ENCODE assay signal across 17 cellular contexts in the genomic region with DNA sequence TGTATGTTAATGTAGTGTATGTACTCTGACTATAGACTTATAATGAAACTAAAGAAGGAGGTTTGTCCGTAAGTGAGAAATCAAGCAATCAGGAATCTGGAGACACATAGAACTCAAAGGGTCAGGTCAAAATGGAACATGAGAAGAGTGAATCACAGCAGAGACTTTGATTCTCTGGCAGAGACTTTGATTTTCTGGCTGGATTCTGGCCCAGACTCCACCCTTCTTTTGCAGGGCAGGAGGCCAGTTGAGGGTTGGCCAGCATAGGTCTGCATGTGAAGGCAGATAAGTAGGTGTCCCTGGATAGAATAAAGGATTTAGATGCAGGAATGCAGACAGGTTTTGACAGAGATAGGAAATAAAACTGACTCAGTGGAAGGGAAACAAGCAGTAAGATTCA. TPM values are rescaled to one million over a fixed set of nuclear protein-coding genes. Genes with fewer than 3 reads are reported as not detected.
DNase-seq lines count a peak whose midpoint lies in the region; ATAC-seq and TF ChIP-seq lines count a peak whose summit lies in the region.
"Had no signal": no experiment of that assay in that cellular context is flagged by ENCODE, and none has a peak within 500 bp of the region (broad histone marks: within the 10 kb centered on the region; RNA-seq: fewer than 3 reads in every experiment).

No MANE protein-coding gene starts in this region.

- H3K27ac ChIP-seq in HCT116 (ENCODE audit: low read depth, low read length), result no peak overlapping the region
- no peak overlapping the region for H3K27ac ChIP-seq in sigmoid colon
- H3K27ac ChIP-seq: C4-2B, gastroesophageal sphincter, KMS-11, PC-9 had no signal

- TF ChIP-seq CTCF in HCT116 (IDR thresholded peaks at IDR 0.05 in 2 of 3, conservative IDR thresholded peaks at IDR 0.05 in 1 of 3; ENCODE audit: borderline replicate concordance in 1 of 3, insufficient read depth in 1 of 3, low read depth in 2 of 3, low read length in 2 of 3), result no peak
- no peak for TF ChIP-seq CTCF in retinal pigment epithelial cell (conservative IDR thresholded peaks at IDR 0.05; ENCODE audit: low read depth, low read length)
- TF ChIP-seq CTCF in osteocyte (IDR thresholded peaks at IDR 0.05), result no peak
- no peak for TF ChIP-seq CTCF in sigmoid colon (IDR thresholded peaks at IDR 0.05)

- H3K27ac Mint-ChIP-seq in osteocyte (ENCODE audit: unreplicated experiment), result no peak overlapping the region
- H3K27ac Mint-ChIP-seq: activated CD4-positive, alpha-beta memory T cell treated with anti-CD3 and anti-CD28 coated beads for 36 hours; stimulated activated naive CD8-positive, alpha-beta T cell treated with anti-CD3 and anti-CD28 coated beads, Interleukin-15, amount 100 ng/mL, for 72 hours had no signal

- TF ChIP-seq EP300 in sigmoid colon (IDR thresholded peaks at IDR 0.05), result no peak

- ATAC-seq in HCT116, result peak; percentile 32
- ATAC-seq: gastroesophageal sphincter; stimulated activated naive CD8-positive, alpha-beta T cell treated with anti-CD3 and anti-CD28 coated beads, Interleukin-15, amount 100 ng/mL, for 72 hours had no signal

- BruUV-seq in HCT116 (replicated peaks; lab: Mats Ljungman, UMichigan), result no TSS peak

- no peaks in the 10 kb centered on the region for H3K27me3 Mint-ChIP-seq in osteocyte (ENCODE audit: unreplicated experiment)
- H3K27me3 Mint-ChIP-seq: activated CD4-positive, alpha-beta memory T cell treated with anti-CD3 and anti-CD28 coated beads for 36 hours; stimulated activated naive CD8-positive, alpha-beta T cell treated with anti-CD3 and anti-CD28 coated beads, Interleukin-15, amount 100 ng/mL, for 72 hours had no signal

- RAD21 ChIA-PET in HCT116 (lab: Charles Lee; ENCODE audit: low non-redundant PET in 1 of 2, low total read pairs in 2 of 2, uncharacterized antibody in 2 of 2, unreplicated experiment in 2 of 2), result no interaction called here

- H3K4me2 ChIP-seq in HCT116 (ENCODE audit: low read length), result no peak overlapping the region
- H3K4me2 ChIP-seq: KMS-11, PC-9 had no signal

- intact Hi-C loops in HCT116 (cut with micrococcal nuclease) (no loop called here), sigmoid colon (cut with DNase I) (no loop called here)

- H3K9me3 Mint-ChIP-seq in osteocyte (ENCODE audit: unreplicated experiment), result no peaks in the 10 kb centered on the region
- H3K9me3 Mint-ChIP-seq: activated CD4-positive, alpha-beta memory T cell treated with anti-CD3 and anti-CD28 coated beads for 36 hours; stimulated activated naive CD8-positive, alpha-beta T cell treated with anti-CD3 and anti-CD28 coated beads, Interleukin-15, amount 100 ng/mL, for 72 hours had no signal

- no peaks in the 10 kb centered on the region for H3K36me3 Mint-ChIP-seq in osteocyte (ENCODE audit: unreplicated experiment)
- H3K36me3 Mint-ChIP-seq: activated CD4-positive, alpha-beta memory T cell treated with anti-CD3 and anti-CD28 coated beads for 36 hours had no signal

- TF ChIP-seq POLR2A in HCT116 (IDR thresholded peaks at IDR 0.05; ENCODE audit: borderline replicate concordance, extremely low read depth, insufficient read depth, insufficient read length), result no peak
- no peak for TF ChIP-seq POLR2A in sigmoid colon (IDR thresholded peaks at IDR 0.05)

- CTCF ChIA-PET in HCT116 (lab: Charles Lee), result no interaction called here

- H4K20me1 ChIP-seq in HCT116 (ENCODE audit: insufficient read depth), result no peaks in the 10 kb centered on the region

- DNase-seq in HCT116 (ENCODE audit: low read depth, low spot score) (no peak), amniotic epithelial cell (ENCODE audit: low read depth) (peak; percentile 47), glomerular visceral epithelial cell (ENCODE audit: extremely low spot score) (peak; percentile 44), retinal pigment epithelial cell (ENCODE audit: low read depth) (peak; percentile 28), globus pallidus (ENCODE audit: low spot score) (no peak), osteocyte (ENCODE audit: extremely low spot score, unreplicated experiment) (no peak), sigmoid colon (no peak), GM03348 (ENCODE audit: low spot score) (no peak)
- DNase-seq: activated CD4-positive, alpha-beta memory T cell treated with anti-CD3 and anti-CD28 coated beads for 36 hours; activated gamma-delta T cell treated with Interleukin-2 at 50 U/mL for 16 hours; NCI-H2171; PC-9; stimulated activated naive CD8-positive, alpha-beta T cell treated with anti-CD3 and anti-CD28 coated beads, Interleukin-15, amount 100 ng/mL, for 72 hours; T1000 had no signal

- H2AFZ ChIP-seq in HCT116 (ENCODE audit: low read depth, low read length, poor library complexity, severe bottlenecking), result no peak overlapping the region
- H2AFZ ChIP-seq: PC-9 had no signal

- H3K9me2 ChIP-seq in HCT116 (ENCODE audit: insufficient read depth), result no peaks in the 10 kb centered on the region

- H3K36me3 ChIP-seq in HCT116 (ENCODE audit: control insufficient read depth in 1 of 2, insufficient read depth in 2 of 2, low read length in 2 of 2), result no peaks in the 10 kb centered on the region
- no peaks in the 10 kb centered on the region for H3K36me3 ChIP-seq in sigmoid colon
- H3K36me3 ChIP-seq: gastroesophageal sphincter had no signal

- H3K4me1 Mint-ChIP-seq in osteocyte (ENCODE audit: unreplicated experiment), result peaks cover 4% of the 10 kb centered on the region
- H3K4me1 Mint-ChIP-seq: stimulated activated naive CD8-positive, alpha-beta T cell treated with anti-CD3 and anti-CD28 coated beads, Interleukin-15, amount 100 ng/mL, for 72 hours had no signal

- POLR2A ChIA-PET in HCT116 (lab: Charles Lee), result no interaction called here

- no peaks in the 10 kb centered on the region for H3K79me2 ChIP-seq in HCT116 (ENCODE audit: insufficient read depth, low read length)

- H3K4me1 ChIP-seq in HCT116 (ENCODE audit: control insufficient read depth in 1 of 2, insufficient read depth in 2 of 2, low read length in 2 of 2), result peaks cover 0 to 14% of the 10 kb centered on the region in 2 experiments; a peak in 1 of 4 replicates
- no peaks in the 10 kb centered on the region for H3K4me1 ChIP-seq in sigmoid colon

- no peak overlapping the region for H3K4me3 ChIP-seq in HCT116 (replicated peaks in 1 of 2; ENCODE audit: low read depth in 1 of 2, low read length in 2 of 2)
- H3K4me3 ChIP-seq in retinal pigment epithelial cell (ENCODE audit: low read length), result no peak overlapping the region
- H3K4me3 ChIP-seq in sigmoid colon, result no peak overlapping the region
- H3K4me3 ChIP-seq: gastroesophageal sphincter, PC-9 had no signal

- H3K27me3 ChIP-seq in HCT116 (ENCODE audit: insufficient read depth, low read length), result no peaks in the 10 kb centered on the region
- no peaks in the 10 kb centered on the region for H3K27me3 ChIP-seq in sigmoid colon
- H3K27me3 ChIP-seq: gastroesophageal sphincter had no signal

- no peak overlapping the region for H3K9ac ChIP-seq in HCT116 (ENCODE audit: low read length)
- H3K9ac ChIP-seq: KMS-11 had no signal

- TF ChIP-seq RAD21 in HCT116 (IDR thresholded peaks at IDR 0.05; ENCODE audit: low read depth), result no peak

- H3K4me3 Mint-ChIP-seq in osteocyte (ENCODE audit: unreplicated experiment), result no peak overlapping the region
- H3K4me3 Mint-ChIP-seq: activated CD4-positive, alpha-beta memory T cell treated with anti-CD3 and anti-CD28 coated beads for 36 hours; stimulated activated naive CD8-positive, alpha-beta T cell treated with anti-CD3 and anti-CD28 coated beads, Interleukin-15, amount 100 ng/mL, for 72 hours had no signal

- H3K9me3 ChIP-seq in HCT116 (ENCODE audit: control insufficient read depth in 1 of 2, insufficient read depth in 1 of 2, low read depth in 1 of 2, low read length in 2 of 2) (no peaks in the 10 kb centered on the region), sigmoid colon (no peaks in the 10 kb centered on the region)
- H3K9me3 ChIP-seq: gastroesophageal sphincter had no signal

- 22 to 79% methylated on average over 1 of the region's 1 CpG for WGBS in sigmoid colon, 2 donors

TF ChIP-seq in HCT116, 20 proteins besides CTCF, POLR2A, EP300 and RAD21:
- TF ChIP-seq ZNF274 (IDR thresholded peaks at IDR 0.05; ENCODE audit: low read depth, low read length), result no peak
- no peak for TF ChIP-seq TCF7L2 (IDR thresholded peaks at IDR 0.05; ENCODE audit: borderline replicate concordance, extremely low read depth, insufficient read depth, insufficient read length)
- TF ChIP-seq SRF (IDR thresholded peaks at IDR 0.05; ENCODE audit: low read depth), result no peak
- TF ChIP-seq ELF1 (IDR thresholded peaks at IDR 0.05; ENCODE audit: borderline replicate concordance, low read depth), result no peak
- TF ChIP-seq, protein P1, sequence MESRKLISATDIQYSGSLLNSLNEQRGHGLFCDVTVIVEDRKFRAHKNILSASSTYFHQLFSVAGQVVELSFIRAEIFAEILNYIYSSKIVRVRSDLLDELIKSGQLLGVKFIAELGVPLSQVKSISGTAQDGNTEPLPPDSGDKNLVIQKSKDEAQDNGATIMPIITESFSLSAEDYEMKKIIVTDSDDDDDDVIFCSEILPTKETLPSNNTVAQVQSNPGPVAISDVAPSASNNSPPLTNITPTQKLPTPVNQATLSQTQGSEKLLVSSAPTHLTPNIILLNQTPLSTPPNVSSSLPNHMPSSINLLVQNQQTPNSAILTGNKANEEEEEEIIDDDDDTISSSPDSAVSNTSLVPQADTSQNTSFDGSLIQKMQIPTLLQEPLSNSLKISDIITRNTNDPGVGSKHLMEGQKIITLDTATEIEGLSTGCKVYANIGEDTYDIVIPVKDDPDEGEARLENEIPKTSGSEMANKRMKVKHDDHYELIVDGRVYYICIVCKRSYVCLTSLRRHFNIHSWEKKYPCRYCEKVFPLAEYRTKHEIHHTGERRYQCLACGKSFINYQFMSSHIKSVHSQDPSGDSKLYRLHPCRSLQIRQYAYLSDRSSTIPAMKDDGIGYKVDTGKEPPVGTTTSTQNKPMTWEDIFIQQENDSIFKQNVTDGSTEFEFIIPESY (IDR thresholded peaks at IDR 0.05; ENCODE audit: extremely low read depth, insufficient replicate concordance, low read length), result no peak
- no peak for TF ChIP-seq YY1 (IDR thresholded peaks at IDR 0.05; ENCODE audit: extremely low read depth, insufficient replicate concordance, low read depth, low read length)
- TF ChIP-seq JUND (IDR thresholded peaks at IDR 0.05), result no peak

RNA-seq across cellular contexts. Expression of a gene that starts 11.0 kb away (rescaled TPM):
- 0.30 TPM for total RNA-seq in HCT116 (2021; ENCODE audit: unreplicated experiment)
- 0.08 and 0.14 TPM in 2 replicates for polyA plus RNA-seq in HCT116 (2012)
- total RNA-seq in osteocyte, result 0.46 and 0.50 TPM in 2 replicates
- under 1 TPM; under 0.01 to 0.83 (median 0.68) TPM for total RNA-seq in sigmoid colon
- 1 to 10 TPM in 1 of 3 donors, under 1 TPM in 2; 0.52 to 3.7 (median 0.60) TPM for polyA plus RNA-seq in sigmoid colon
- total RNA-seq: activated CD4-positive, alpha-beta memory T cell treated with anti-CD3 and anti-CD28 coated beads for 36 hours; PC-9 had no signal

Comparison
In these comparisons a context has a peak if more than half of its experiments do, and no peak if none do; other contexts are left out.
1. DNase-seq: peak in amniotic epithelial cell (single experiment), glomerular visceral epithelial cell (single experiment) and retinal pigment epithelial cell (single experiment); none in HCT116 (single experiment), globus pallidus (single experiment), osteocyte (single experiment), sigmoid colon (single experiment) and GM03348 (single experiment).